Comparison of ENCODE assay signal across 34 cellular contexts in the genomic region with DNA sequence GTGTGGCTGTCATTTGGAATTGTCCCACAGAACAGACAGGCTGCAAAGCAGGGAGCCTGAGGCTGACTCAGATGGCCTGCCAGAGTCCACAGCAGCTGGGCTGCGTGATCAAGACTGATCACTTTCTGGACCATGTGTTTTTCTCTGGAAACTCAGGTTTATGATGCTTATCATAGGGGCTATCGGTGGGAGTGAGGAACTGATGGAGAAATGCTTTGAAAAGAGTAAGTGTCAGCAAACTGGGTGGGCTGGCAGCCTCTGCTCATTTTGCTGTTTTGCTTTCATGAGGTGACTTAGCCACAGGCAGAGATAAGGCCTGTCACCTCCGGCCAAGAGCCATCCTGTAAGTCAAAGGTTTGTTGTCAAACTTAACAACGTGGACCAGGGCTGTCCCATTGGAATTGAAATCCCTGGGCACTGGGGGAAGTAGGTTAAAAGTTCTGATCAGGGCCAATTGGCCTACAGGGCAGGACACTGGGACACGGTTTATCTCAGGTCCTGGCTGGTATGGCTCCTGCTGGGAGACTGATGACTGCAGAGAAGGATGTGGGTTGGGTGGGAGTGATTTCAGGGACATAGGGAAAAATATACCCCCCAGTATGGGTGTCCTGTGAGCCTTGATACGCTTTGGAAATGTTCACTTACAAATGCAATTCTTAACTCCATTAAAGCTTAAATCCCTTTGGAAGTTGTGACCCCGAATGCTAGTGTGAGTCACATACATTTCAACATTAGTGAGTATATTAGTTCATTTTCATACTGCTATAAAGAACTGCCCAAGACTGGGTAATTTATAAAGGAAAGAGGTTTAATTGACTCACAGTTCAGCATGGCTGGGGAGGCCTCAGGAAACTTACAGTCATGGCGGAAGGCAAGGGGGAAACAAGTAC.
A peak's percentile ranks its signal among the peaks of the same experiment; 100 is the strongest.
DNase-seq lines count a peak whose midpoint lies in the region; ATAC-seq and TF ChIP-seq lines count a peak whose summit lies in the region.
"Had no signal": no experiment of that assay in that cellular context is flagged by ENCODE, and none has a peak within 500 bp of the region (broad histone marks: within the 10 kb centered on the region; RNA-seq: fewer than 3 reads in every experiment).

No MANE protein-coding gene starts in this region.

- ATAC-seq in GM21526 (IDR thresholded peaks at IDR 0.05; ENCODE audit: low FRiP score, unreplicated experiment) (no peak), Right ventricle myocardium superior (ENCODE audit: poor library complexity) (no peak)
- no peak for ATAC-seq in effector memory CD8-positive, alpha-beta T cell (replicated peaks)
- ATAC-seq: A549; activated CD4-positive, CD25-positive, alpha-beta regulatory T cell treated with anti-CD3 and anti-CD28 coated beads, Interleukin-2, amount 50 U/mL, for 24 hours; activated naive CD4-positive, alpha-beta T cell treated with anti-CD3 and anti-CD28 coated beads, Interleukin-2, amount 50 U/mL, for 72 hours; activated T-helper 17 cell treated with anti-CD3 and anti-CD28 coated beads, Interleukin-2, amount 50 U/mL, for 72 hours; stimulated activated naive CD8-positive, alpha-beta T cell treated with anti-CD3 and anti-CD28 coated beads, Interleukin-15, Interleukin-2, amounts not matched to agents 100 U/mL and 50 U/mL, for 24 hours had no signal

- WGBS in mesendoderm (ENCODE audit: extremely low coverage, insufficient coverage, low lambda C conversion rate), result no CpG with 5 or more reads among the region's 8 CpGs

- no peak overlapping the region for H3K4me3 Mint-ChIP-seq in activated CD4-positive, alpha-beta memory T cell treated with anti-CD3 and anti-CD28 coated beads for 36 hours
- no peak overlapping the region for H3K4me3 Mint-ChIP-seq in effector memory CD8-positive, alpha-beta T cell
- H3K4me3 Mint-ChIP-seq: activated T-helper 17 cell treated with anti-CD3 and anti-CD28 coated beads, Interleukin-2, amount 50 U/mL, for 72 hours; CD4-positive, alpha-beta memory T cell; memory B cell had no signal

- H3K27ac Mint-ChIP-seq in activated CD4-positive, alpha-beta memory T cell treated with anti-CD3 and anti-CD28 coated beads for 36 hours, result no peak overlapping the region
- no peak overlapping the region for H3K27ac Mint-ChIP-seq in effector memory CD8-positive, alpha-beta T cell
- H3K27ac Mint-ChIP-seq: activated naive CD4-positive, alpha-beta T cell treated with anti-CD3 and anti-CD28 coated beads, Interleukin-2, amount 50 U/mL, for 72 hours; activated T-helper 17 cell treated with anti-CD3 and anti-CD28 coated beads, Interleukin-2, amount 50 U/mL, for 72 hours; CD4-positive, alpha-beta memory T cell; memory B cell; progenitor cell of endocrine pancreas had no signal

- TF ChIP-seq CTCF in VCaP (conservative IDR thresholded peaks at IDR 0.05) (no peak), fibroblast of villous mesenchyme (IDR thresholded peaks at IDR 0.05; ENCODE audit: insufficient read depth, low read depth, low read length) (no peak)

- CTCF ChIA-PET in activated CD4-positive, alpha-beta memory T cell treated with anti-CD3 and anti-CD28 coated beads for 36 hours (lab: Charles Lee), result no interaction called here

- no peak overlapping the region for H3K18ac ChIP-seq in mesendoderm (ENCODE audit: low read length)

- H3K4me1 Mint-ChIP-seq in activated CD4-positive, alpha-beta memory T cell treated with anti-CD3 and anti-CD28 coated beads for 36 hours (ENCODE audit: low read depth), result no peaks in the 10 kb centered on the region
- peaks cover 5% of the 10 kb centered on the region in 2 donors for H3K4me1 Mint-ChIP-seq in effector memory CD8-positive, alpha-beta T cell (ENCODE audit: low read depth in 2 of 2)
- H3K4me1 Mint-ChIP-seq: activated T-helper 17 cell treated with anti-CD3 and anti-CD28 coated beads, Interleukin-2, amount 50 U/mL, for 72 hours had no signal

- POLR2A ChIA-PET in activated CD4-positive, alpha-beta memory T cell treated with anti-CD3 and anti-CD28 coated beads for 36 hours (lab: Charles Lee), result no interaction called here

- no peaks in the 10 kb centered on the region for H3K79me2 ChIP-seq in mesendoderm (ENCODE audit: control insufficient read depth, insufficient read depth, low read length)

- H2BK120ac ChIP-seq in mesendoderm (ENCODE audit: low read depth, low read length), result no peak overlapping the region

- H3K79me1 ChIP-seq in mesendoderm (ENCODE audit: low read length), result no peaks in the 10 kb centered on the region

- H4K8ac ChIP-seq in mesendoderm (ENCODE audit: low read depth, low read length), result no peak overlapping the region

- H3K27me3 ChIP-seq in mesendoderm (ENCODE audit: insufficient read depth, low read length, poor library complexity), result no peaks in the 10 kb centered on the region
- H3K27me3 ChIP-seq: MG63, sigmoid colon, testis, vagina had no signal

- no peaks in the 10 kb centered on the region for H3K4me1 ChIP-seq in mesendoderm (ENCODE audit: control insufficient read depth, low read depth, low read length)
- H3K4me1 ChIP-seq: sigmoid colon, testis, vagina had no signal

- no peak overlapping the region for H3K56ac ChIP-seq in mesendoderm (ENCODE audit: low read length)

- no peak overlapping the region for H2AK5ac ChIP-seq in mesendoderm (ENCODE audit: low read length)

- H3K9me3 Mint-ChIP-seq in activated CD4-positive, alpha-beta memory T cell treated with anti-CD3 and anti-CD28 coated beads for 36 hours, result no peaks in the 10 kb centered on the region
- H3K9me3 Mint-ChIP-seq in effector memory CD8-positive, alpha-beta T cell, result no peaks in the 10 kb centered on the region
- H3K9me3 Mint-ChIP-seq: activated naive CD4-positive, alpha-beta T cell treated with anti-CD3 and anti-CD28 coated beads, Interleukin-2, amount 50 U/mL, for 72 hours; memory B cell had no signal

- H2BK15ac ChIP-seq in mesendoderm (replicated peaks; ENCODE audit: low read depth), result no peak overlapping the region

- peak overlapping the region; percentile 87 for H3K27ac ChIP-seq in VCaP
- H3K27ac ChIP-seq in mesendoderm (ENCODE audit: low read depth, low read length), result no peak overlapping the region
- H3K27ac ChIP-seq: A549, heart left ventricle, neutrophil, PC-9, sigmoid colon, testis, vagina had no signal

- no peak overlapping the region for H3K4ac ChIP-seq in mesendoderm (ENCODE audit: low read depth, low read length)

- no peaks in the 10 kb centered on the region for H3K36me3 Mint-ChIP-seq in activated CD4-positive, alpha-beta memory T cell treated with anti-CD3 and anti-CD28 coated beads for 36 hours
- no peaks in the 10 kb centered on the region for H3K36me3 Mint-ChIP-seq in effector memory CD8-positive, alpha-beta T cell (ENCODE audit: insufficient read depth)
- H3K36me3 Mint-ChIP-seq: activated naive CD4-positive, alpha-beta T cell treated with anti-CD3 and anti-CD28 coated beads, Interleukin-2, amount 50 U/mL, for 72 hours; CD4-positive, alpha-beta memory T cell; memory B cell had no signal

- H3K23ac ChIP-seq in mesendoderm (ENCODE audit: low read length), result no peak overlapping the region

- H4K5ac ChIP-seq in mesendoderm (ENCODE audit: low read length), result no peak overlapping the region

- intact Hi-C loops in Right ventricle myocardium superior (cut with DNase I), result no loop called here
- intact Hi-C loops in activated CD4-positive, alpha-beta memory T cell treated with anti-CD3 and anti-CD28 coated beads for 36 hours (cut with micrococcal nuclease), result no loop called here

- DNase-seq in ELF-1 (ENCODE audit: low read depth, low spot score) (peak; percentile 26), fibroblast of villous mesenchyme (ENCODE audit: low read depth) (peak; percentile 33), mesendoderm (peak; percentile 61), Right ventricle myocardium superior (no peak)
- DNase-seq in activated CD4-positive, alpha-beta memory T cell treated with anti-CD3 and anti-CD28 coated beads for 36 hours, result no peak
- DNase-seq in effector memory CD8-positive, alpha-beta T cell, result no peak
- DNase-seq: activated CD4-positive, alpha-beta T cell treated with anti-CD3 and anti-CD28 coated beads, Interleukin-2, amount 50 U/mL, for 48 hours; activated CD8-positive, alpha-beta memory T cell treated with anti-CD3 and anti-CD28 coated beads, Interleukin-2, amount 50 U/mL, for 4 hours; AML-193; anterior cingulate cortex; CD4-positive, alpha-beta memory T cell; central memory CD4-positive, alpha-beta T cell; DMS 273 treated with DMSO at 0.1 percent for 48 hours; heart left ventricle; MG63; NCI-H1105 treated with DMSO at 0.1 percent for 48 hours; NCI-H1930; NCI-H524 treated with DMSO at 0.1 percent for 48 hours; NK-92 treated with Interleukin-12 subunit alpha and Interleukin-12 subunit beta, amount 100 ng/mL, for 24 hours; PC-9; sigmoid colon; stimulated activated naive CD8-positive, alpha-beta T cell treated with anti-CD3 and anti-CD28 coated beads, Interleukin-15, Interleukin-2, amounts not matched to agents 100 U/mL and 50 U/mL, for 24 hours; T-helper 1 cell; testis had no signal

- H3K36me3 ChIP-seq in mesendoderm (ENCODE audit: control insufficient read depth, insufficient read depth, low read length), result no peaks in the 10 kb centered on the region
- H3K36me3 ChIP-seq: heart left ventricle, MG63, neutrophil, sigmoid colon, vagina had no signal

- H2BK5ac ChIP-seq in mesendoderm (ENCODE audit: low read length), result no peak overlapping the region

- peaks cover 3% of the 10 kb centered on the region for H3K27me3 Mint-ChIP-seq in activated CD4-positive, alpha-beta memory T cell treated with anti-CD3 and anti-CD28 coated beads for 36 hours
- H3K27me3 Mint-ChIP-seq in effector memory CD8-positive, alpha-beta T cell, result peaks cover 0 to 16% of the 10 kb centered on the region in 2 donors

- H3K9ac ChIP-seq in mesendoderm (ENCODE audit: low read length), result no peak overlapping the region

- H3K4me3 ChIP-seq in fibroblast of villous mesenchyme (ENCODE audit: low read depth, low read length) (no peak overlapping the region), mesendoderm (ENCODE audit: low read length) (no peak overlapping the region)
- H3K4me3 ChIP-seq: A549, heart left ventricle, MG63, PC-9, sigmoid colon, testis, vagina had no signal

- no peak overlapping the region for H3K4me2 ChIP-seq in mesendoderm (ENCODE audit: low read length)
- H3K4me2 ChIP-seq: A549, PC-9 had no signal

Comparison
In these comparisons a context has a peak if more than half of its experiments do, and no peak if none do; other contexts are left out.
1. DNase-seq: peak in ELF-1 (single experiment), fibroblast of villous mesenchyme (single experiment) and mesendoderm (single experiment); none in Right ventricle myocardium superior (single experiment), activated CD4-positive, alpha-beta memory T cell treated with anti-CD3 and anti-CD28 coated beads for 36 hours (single experiment) and effector memory CD8-positive, alpha-beta T cell (0 of 3).